ENCODE assay signal across 25 cellular contexts in genomic region chr22:19344420-19344819, GRCh38.
"Had no signal": no experiment of that assay in that cellular context is flagged by ENCODE, and none has a peak within 500 bp of the region (broad histone marks: within the 10 kb centered on the region; RNA-seq: fewer than 3 reads in every experiment).

No MANE protein-coding gene starts in this region.

- FAIRE-seq: keratinocyte had no signal

- H3K4me3 ChIP-seq: coronary artery, esophagus squamous epithelium, lower lobe of right lung, prostate gland, right atrium auricular region, smooth muscle cell, stomach, thyroid gland, vagina had no signal

- H3K4me1 Mint-ChIP-seq: nephron progenitor cell had no signal

- H3K27me3 ChIP-seq: esophagus squamous epithelium, right atrium auricular region, stomach, thyroid gland, vagina had no signal

- H3K4me3 Mint-ChIP-seq: nephron progenitor cell had no signal

- ATAC-seq: left ventricle myocardium superior, lower lobe of right lung, sciatic nerve had no signal

- H3K4me2 ChIP-seq: smooth muscle cell had no signal

- DNase-seq: dermis blood vessel endothelial cell; effector memory CD4-positive, alpha-beta T cell; erythroblast; esophagus squamous epithelium; foreskin melanocyte; hypothalamus; left ventricle myocardium superior; lower lobe of right lung; nephron progenitor cell; nucleus accumbens; stimulated activated CD4-positive, alpha-beta T cell treated with anti-CD3 and anti-CD28 coated beads, Interleukin-12 subunit alpha, Interleukin-12 subunit beta, amount 100 ng/mL, for 4 hours; stimulated activated CD4-positive, alpha-beta T cell treated with anti-CD3 and anti-CD28 coated beads, Interleukin-1b, Interleukin-23, amount 100 ng/mL, for 48 hours; stimulated activated CD4-positive, alpha-beta T cell treated with anti-CD3 and anti-CD28 coated beads, Interleukin-4, amount 100 ng/mL, for 1 hour; stimulated activated CD8-positive, alpha-beta memory T cell treated with anti-CD3 and anti-CD28 coated beads, Interleukin-4, amount 100 ng/mL, for 48 hours; stimulated activated naive CD4-positive, alpha-beta T cell treated with Interleukin-2 at 50 U/mL for 16 hours; stomach; thyroid gland; trophoblast cell had no signal

- H3K4me1 ChIP-seq: esophagus squamous epithelium, lower lobe of right lung, prostate gland, right atrium auricular region, stomach, thyroid gland, vagina had no signal

- H3K27ac ChIP-seq: coronary artery, esophagus squamous epithelium, lower lobe of right lung, prostate gland, right atrium auricular region, stomach, thyroid gland, vagina had no signal

- H3K9me3 ChIP-seq: esophagus squamous epithelium, lower lobe of right lung, prostate gland, right atrium auricular region, stomach, thyroid gland, vagina had no signal

- H3K27ac Mint-ChIP-seq: nephron progenitor cell had no signal
